In the genomic region with DNA sequence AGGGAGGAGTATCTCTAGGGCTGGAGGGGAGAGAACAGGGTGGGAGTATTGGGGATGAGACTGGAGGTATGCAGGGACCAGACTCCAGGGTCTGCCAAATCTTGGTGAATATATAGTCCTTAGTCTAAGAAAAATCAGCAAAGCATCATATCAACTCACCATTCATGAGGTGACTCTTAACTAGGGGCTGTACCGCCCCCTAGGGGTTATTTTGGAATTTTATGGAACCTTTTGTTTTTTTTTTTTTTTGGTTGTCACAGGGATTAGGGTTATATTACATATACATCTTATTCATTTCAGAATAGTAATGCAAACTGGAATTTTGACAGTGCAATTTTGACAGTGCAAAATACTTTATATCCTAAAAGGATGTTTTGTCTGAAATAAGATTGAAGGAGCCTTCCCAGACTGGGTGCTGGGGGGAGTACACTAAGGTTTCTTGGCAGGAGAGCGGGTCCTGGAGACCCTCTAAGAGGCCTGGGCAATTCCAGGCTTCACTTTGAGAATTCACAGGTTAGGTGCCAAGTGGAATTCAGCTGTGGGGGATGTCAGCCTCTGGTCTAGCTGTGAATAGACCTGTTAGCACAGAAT, we compare ENCODE assay signal across 8 cellular contexts. TPM values are rescaled to one million over a fixed set of nuclear protein-coding genes. Genes with fewer than 3 reads are reported as not detected.
A peak's percentile ranks its signal among the peaks of the same experiment; 100 is the strongest.
DNase-seq lines count a peak whose midpoint lies in the region; ATAC-seq and TF ChIP-seq lines count a peak whose summit lies in the region.

No MANE protein-coding gene starts in this region.

- peak overlapping the region; percentile 37 for H3K27ac Mint-ChIP-seq in activated CD4-positive, alpha-beta memory T cell treated with anti-CD3 and anti-CD28 coated beads, Interleukin-2, amount 10 ng/mL, durations not matched to agents 7 days and 5 days
- H3K27ac Mint-ChIP-seq in stimulated activated effector memory CD8-positive, alpha-beta T cell treated with anti-CD3 and anti-CD28 coated beads, Interleukin-12 subunit alpha, Interleukin-12 subunit beta, amount 100 ng/mL, for 72 hours: peak overlapping the region; percentile 7

- no peaks in the 10 kb centered on the region for H3K27me3 Mint-ChIP-seq in activated CD4-positive, alpha-beta memory T cell treated with anti-CD3 and anti-CD28 coated beads, Interleukin-2, amount 10 ng/mL, durations not matched to agents 7 days and 5 days

- no peak overlapping the region for H3K27ac ChIP-seq in cardiac muscle cell

- H3K36me3 Mint-ChIP-seq in activated CD4-positive, alpha-beta memory T cell treated with anti-CD3 and anti-CD28 coated beads, Interleukin-2, amount 10 ng/mL, durations not matched to agents 7 days and 5 days (ENCODE audit: low read depth): peaks cover 12% of the 10 kb centered on the region
- peaks cover 6% of the 10 kb centered on the region for H3K36me3 Mint-ChIP-seq in stimulated activated effector memory CD8-positive, alpha-beta T cell treated with anti-CD3 and anti-CD28 coated beads, Interleukin-12 subunit alpha, Interleukin-12 subunit beta, amount 100 ng/mL, for 72 hours

- CTCF ChIA-PET in activated CD4-positive, alpha-beta memory T cell treated with anti-CD3 and anti-CD28 coated beads, Interleukin-2, amount 10 ng/mL, durations not matched to agents 7 days and 5 days (lab: Charles Lee): interaction anchor here (0.6 to 5.7 kb wide), 10 partner anchors 14 to 81 kb away, joined by 3 to 45 read pairs (median 4); no protein-coding TSS in a partner anchor

- DNase-seq in cardiac muscle cell (ENCODE audit: low read depth in 1 of 2, low spot score in 1 of 2): peak; percentile 68 to 75
- DNase-seq in left cardiac atrium: no peak
- DNase-seq in LHCN-M2 (ENCODE audit: low read depth): peak; percentile 71
- DNase-seq in activated CD4-positive, alpha-beta memory T cell treated with anti-CD3 and anti-CD28 coated beads, Interleukin-2, amount 10 ng/mL, durations not matched to agents 7 days and 5 days: peak; percentile 45
- DNase-seq in foreskin melanocyte: peak; percentile 51
- DNase-seq in stimulated activated effector memory CD8-positive, alpha-beta T cell treated with anti-CD3 and anti-CD28 coated beads, Interleukin-12 subunit alpha, Interleukin-12 subunit beta, amount 100 ng/mL, for 72 hours (ENCODE audit: low spot score in 2 of 2): peak; percentile 31 to 63
- DNase-seq in NCI-H1436 (lab: John Stamatoyannopoulos, UW): no peak
- DNase-seq in cerebellum (ENCODE audit: low spot score): no peak

- H3K4me1 Mint-ChIP-seq in activated CD4-positive, alpha-beta memory T cell treated with anti-CD3 and anti-CD28 coated beads, Interleukin-2, amount 10 ng/mL, durations not matched to agents 7 days and 5 days: peaks cover 75% of the 10 kb centered on the region
- peaks cover 62% of the 10 kb centered on the region for H3K4me1 Mint-ChIP-seq in stimulated activated effector memory CD8-positive, alpha-beta T cell treated with anti-CD3 and anti-CD28 coated beads, Interleukin-12 subunit alpha, Interleukin-12 subunit beta, amount 100 ng/mL, for 72 hours

- no peaks in the 10 kb centered on the region for H3K36me3 ChIP-seq in cardiac muscle cell

- H3K27me3 ChIP-seq in cardiac muscle cell: no peaks in the 10 kb centered on the region

- H3K4me3 ChIP-seq in cardiac muscle cell: no peak overlapping the region

- TF ChIP-seq CTCF in cardiac muscle cell (IDR thresholded peaks at IDR 0.05; ENCODE audit: low read depth, low read length): peak; percentile 63

- no peaks in the 10 kb centered on the region for H3K9me3 ChIP-seq in cardiac muscle cell (ENCODE audit: low read depth)

- peaks cover 5% of the 10 kb centered on the region for H3K4me1 ChIP-seq in cardiac muscle cell (ENCODE audit: low read depth)

- intact Hi-C loops in left cardiac atrium (cut with DNase I): no loop called here

- H3K4me3 Mint-ChIP-seq in activated CD4-positive, alpha-beta memory T cell treated with anti-CD3 and anti-CD28 coated beads, Interleukin-2, amount 10 ng/mL, durations not matched to agents 7 days and 5 days: no peak overlapping the region
- no peak overlapping the region for H3K4me3 Mint-ChIP-seq in stimulated activated effector memory CD8-positive, alpha-beta T cell treated with anti-CD3 and anti-CD28 coated beads, Interleukin-12 subunit alpha, Interleukin-12 subunit beta, amount 100 ng/mL, for 72 hours

- no peak for ATAC-seq in left cardiac atrium
- peak; percentile 50 for ATAC-seq in stimulated activated effector memory CD8-positive, alpha-beta T cell treated with anti-CD3 and anti-CD28 coated beads, Interleukin-12 subunit alpha, Interleukin-12 subunit beta, amount 100 ng/mL, for 72 hours

- POLR2A ChIA-PET in activated CD4-positive, alpha-beta memory T cell treated with anti-CD3 and anti-CD28 coated beads, Interleukin-2, amount 10 ng/mL, durations not matched to agents 7 days and 5 days (lab: Charles Lee): interaction anchor here (2.0 kb wide), 1 partner anchor 8 kb away, joined by 18 read pairs; a partner anchor contains a TSS

- H3K9me3 Mint-ChIP-seq in activated CD4-positive, alpha-beta memory T cell treated with anti-CD3 and anti-CD28 coated beads, Interleukin-2, amount 10 ng/mL, durations not matched to agents 7 days and 5 days: no peaks in the 10 kb centered on the region
- no peaks in the 10 kb centered on the region for H3K9me3 Mint-ChIP-seq in stimulated activated effector memory CD8-positive, alpha-beta T cell treated with anti-CD3 and anti-CD28 coated beads, Interleukin-12 subunit alpha, Interleukin-12 subunit beta, amount 100 ng/mL, for 72 hours

RNA-seq across cellular contexts. Expression of a gene that starts 7.5 kb away (rescaled TPM):
- total RNA-seq in cardiac muscle cell (15.9 and 24.2 TPM in 2 replicates), left cardiac atrium (10 to 100 TPM in 1 of 2 donors, 1 to 10 TPM in 1; 8.0 to 10.2 TPM), LHCN-M2 (2014; rRNA removed) (11.3 and 12.4 TPM in 2 replicates), cerebellum (7.9 TPM)
- 42.4 and 64.1 TPM in 2 replicates for polyA plus RNA-seq in cardiac muscle cell
- polyA plus RNA-seq in LHCN-M2 (2012): 8.1 TPM
- total RNA-seq in activated CD4-positive, alpha-beta memory T cell treated with anti-CD3 and anti-CD28 coated beads, Interleukin-2, amount 10 ng/mL, durations not matched to agents 7 days and 5 days: 10 to 100 TPM; 47.0 to 47.3 TPM

Comparison
In these comparisons a context has a peak if more than half of its experiments do, and no peak if none do; other contexts are left out.
1. DNase-seq: peak in cardiac muscle cell (2 of 2), LHCN-M2 (single experiment), activated CD4-positive, alpha-beta memory T cell treated with anti-CD3 and anti-CD28 coated beads, Interleukin-2, amount 10 ng/mL, durations not matched to agents 7 days and 5 days (single experiment), foreskin melanocyte (single experiment) and stimulated activated effector memory CD8-positive, alpha-beta T cell treated with anti-CD3 and anti-CD28 coated beads, Interleukin-12 subunit alpha, Interleukin-12 subunit beta, amount 100 ng/mL, for 72 hours (2 of 2); none in left cardiac atrium (single experiment), NCI-H1436 (single experiment) and cerebellum (single experiment).